8 cellular contexts compared by ENCODE assay signal in the genomic region with DNA sequence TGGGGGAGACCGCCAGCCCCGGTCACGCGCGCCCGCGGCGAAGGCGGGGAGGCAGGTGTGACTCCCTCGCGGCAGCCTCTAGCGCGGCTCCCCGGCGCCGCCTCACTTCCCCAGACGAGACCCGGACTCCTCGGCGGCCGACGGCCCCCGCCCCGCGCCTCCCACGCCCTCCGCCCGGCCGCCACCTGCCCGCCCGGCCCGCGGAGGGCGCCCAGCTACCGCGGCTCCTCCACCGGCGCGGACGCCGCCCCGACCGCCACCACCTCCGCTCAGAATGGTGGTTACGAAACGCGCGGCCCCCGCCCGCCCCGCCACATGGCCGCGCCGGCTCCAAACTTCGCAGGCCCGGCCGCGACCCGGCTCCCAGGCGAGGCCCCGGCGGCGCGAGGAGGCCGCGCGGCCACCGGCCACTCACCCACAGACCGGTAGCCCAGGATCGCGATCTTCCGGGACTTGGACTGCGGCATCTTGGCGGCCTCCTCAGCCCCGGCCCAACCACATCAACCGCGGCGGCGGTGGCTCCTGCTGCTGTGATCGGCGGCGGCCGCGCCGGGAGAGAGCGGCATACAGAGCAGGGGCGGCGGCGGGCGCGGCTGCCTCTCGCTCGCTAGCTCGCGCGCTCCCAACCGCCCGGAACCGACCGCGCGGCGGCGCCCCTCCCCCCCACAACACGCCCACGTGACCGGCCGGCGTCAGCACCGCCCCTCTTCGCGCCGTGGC. TPM values are rescaled to one million over a fixed set of nuclear protein-coding genes. Genes with fewer than 3 reads are reported as not detected.
A peak's percentile ranks its signal among the peaks of the same experiment; 100 is the strongest.
DNase-seq lines count a peak whose midpoint lies in the region; ATAC-seq and TF ChIP-seq lines count a peak whose summit lies in the region.
"Not testable (repeated sequence)": the region's sequence is repeated elsewhere in the genome, so short reads cannot be mapped to it uniquely, and the experiment has no call there.

No MANE protein-coding gene starts in this region.

- TF ChIP-seq CTCF in vagina (IDR thresholded peaks at IDR 0.05), result not testable (repeated sequence)

- H3K4me2 ChIP-seq in skeletal muscle satellite cell (ENCODE audit: low read length), result peak overlapping the region; percentile 96

- H3K4me1 ChIP-seq in skeletal muscle satellite cell (ENCODE audit: control insufficient read depth, insufficient read depth, low read length) (peaks cover 22% of the 10 kb centered on the region), vagina (peaks cover 43% of the 10 kb centered on the region)

- not testable (repeated sequence) for H3K27me3 ChIP-seq in skeletal muscle satellite cell (ENCODE audit: control insufficient read depth, insufficient read depth, low read length); vagina

- not testable (repeated sequence) for TF ChIP-seq POLR2A in vagina (IDR thresholded peaks at IDR 0.05)

- intact Hi-C loops in vagina (cut with DNase I), result loop anchor here (2.0 kb wide), 2 partner anchors 58 to 112 kb away; no protein-coding TSS in a partner anchor

- peak overlapping the region; percentile 98 for H3K9ac ChIP-seq in skeletal muscle satellite cell (ENCODE audit: low read depth, low read length)

- H3K36me3 ChIP-seq in skeletal muscle satellite cell (ENCODE audit: insufficient read depth, low read length); vagina: not testable (repeated sequence)

- H3K27ac ChIP-seq in vagina, result peak overlapping the region; percentile 98

- peak; percentile 22 for ATAC-seq in GM18508 (IDR thresholded peaks at IDR 0.05; ENCODE audit: insufficient read depth, unreplicated experiment)
- ATAC-seq in HG02798 (IDR thresholded peaks at IDR 0.05; ENCODE audit: poor library complexity, unreplicated experiment), result peak; percentile 59

- H3K4me3 ChIP-seq in skeletal muscle satellite cell (ENCODE audit: low read length), result peak overlapping the region; percentile 83
- peak overlapping the region; percentile 77 to 91 for H3K4me3 ChIP-seq in vagina

- not testable (repeated sequence) for H3K9me3 ChIP-seq in skeletal muscle satellite cell (replicated peaks; ENCODE audit: low read length); vagina

- peak; percentile 35 to 80 (median 75) for DNase-seq in NCI-H1417 (lab: John Stamatoyannopoulos, UW)
- peak; percentile 41 to 60 for DNase-seq in activated CD4-positive, alpha-beta T cell treated with anti-CD3 and anti-CD28 coated beads, Interleukin-2, amount 50 U/mL, for 4 hours
- DNase-seq in cerebellum (ENCODE audit: low spot score), result peak; percentile 45
- peak; percentile 58 for DNase-seq in islet precursor cell
- not testable (repeated sequence) for DNase-seq in vagina (ENCODE audit: extremely low spot score in 2 of 2)

RNA-seq across cellular contexts. Expression of a gene that starts 0.5 kb away (rescaled TPM):
- total RNA-seq in cerebellum (59.5 TPM), vagina (74.2 TPM)
- 46.1 and 54.4 TPM in 2 replicates for total RNA-seq in skeletal muscle satellite cell (2012; rRNA removed)
